In the genomic region with DNA sequence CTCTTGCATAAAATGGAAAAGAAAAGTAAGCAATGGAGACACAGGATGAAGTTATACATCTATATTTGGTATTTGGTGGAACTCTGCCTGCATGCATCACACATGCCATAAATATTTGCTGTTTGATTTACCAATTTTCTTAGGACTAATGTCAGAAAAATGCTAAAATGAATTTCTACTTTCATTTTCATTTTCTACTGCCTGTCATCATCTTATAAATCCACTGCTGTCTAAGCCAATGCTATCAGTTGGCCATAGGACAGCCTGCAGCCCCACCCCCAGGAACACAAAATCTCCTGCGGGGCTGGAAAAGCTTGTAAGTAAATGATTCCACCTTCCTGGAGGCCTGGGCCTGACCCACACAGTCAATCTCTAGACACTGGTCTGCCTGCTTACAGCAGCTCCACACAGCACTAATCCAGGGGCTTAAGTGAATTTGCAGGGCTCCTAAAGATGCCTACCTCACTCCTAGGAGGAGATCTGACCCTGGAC, we compare ENCODE assay signal across 9 cellular contexts.
A peak's percentile ranks its signal among the peaks of the same experiment; 100 is the strongest.
DNase-seq lines count a peak whose midpoint lies in the region; ATAC-seq lines count a peak whose summit lies in the region.
"Had no signal": no experiment of that assay in that cellular context is flagged by ENCODE, and none has a peak within 500 bp of the region (broad histone marks: within the 10 kb centered on the region; RNA-seq: fewer than 3 reads in every experiment).

No MANE protein-coding gene starts in this region.

- H3K9me3 Mint-ChIP-seq in activated CD8-positive, alpha-beta T cell treated with anti-CD3 and anti-CD28 coated beads, Interleukin-2, amount 10 ng/mL, durations not matched to agents 7 days and 5 days (ENCODE audit: insufficient read depth): no peaks in the 10 kb centered on the region

- POLR2A ChIA-PET in activated CD8-positive, alpha-beta T cell treated with anti-CD3 and anti-CD28 coated beads, Interleukin-2, amount 10 ng/mL, durations not matched to agents 7 days and 5 days (lab: Charles Lee): no interaction called here

- CTCF ChIA-PET in activated CD8-positive, alpha-beta T cell treated with anti-CD3 and anti-CD28 coated beads, Interleukin-2, amount 10 ng/mL, durations not matched to agents 7 days and 5 days (lab: Charles Lee): no interaction called here

- peaks cover 8% of the 10 kb centered on the region for H3K4me1 Mint-ChIP-seq in activated CD8-positive, alpha-beta T cell treated with anti-CD3 and anti-CD28 coated beads, Interleukin-2, amount 10 ng/mL, durations not matched to agents 7 days and 5 days (ENCODE audit: low read depth)

- DNase-seq in stimulated activated CD4-positive, alpha-beta T cell treated with anti-CD3 and anti-CD28 coated beads, Interleukin-15, amount 100 ng/mL, for 24 hours: peak; percentile 5
- DNase-seq in stimulated activated CD4-positive, alpha-beta T cell treated with anti-CD3 and anti-CD28 coated beads, Interleukin-1b, Interleukin-23, amount 100 ng/mL, for 48 hours: no peak
- peak; percentile 24 for DNase-seq in activated CD8-positive, alpha-beta T cell treated with anti-CD3 and anti-CD28 coated beads, Interleukin-2, amount 10 ng/mL, durations not matched to agents 7 days and 5 days
- DNase-seq in islet precursor cell (peak; percentile 66), NCI-H1417 (lab: John Stamatoyannopoulos, UW) (no peak), NCI-H2081 treated with DMSO at 0.1 percent for 48 hours (lab: John Stamatoyannopoulos, UW) (no peak)

- no peaks in the 10 kb centered on the region for H3K36me3 Mint-ChIP-seq in activated CD8-positive, alpha-beta T cell treated with anti-CD3 and anti-CD28 coated beads, Interleukin-2, amount 10 ng/mL, durations not matched to agents 7 days and 5 days (ENCODE audit: low read depth)

- ATAC-seq in activated CD8-positive, alpha-beta T cell treated with anti-CD3 and anti-CD28 coated beads, Interleukin-2, amount 10 ng/mL, durations not matched to agents 7 days and 5 days: peak; percentile 63
- ATAC-seq in HG03097 (IDR thresholded peaks at IDR 0.05; ENCODE audit: low FRiP score, unreplicated experiment): no peak
- no peak for ATAC-seq in GM18907 (IDR thresholded peaks at IDR 0.05; ENCODE audit: unreplicated experiment)
- ATAC-seq: K562 had no signal

- H3K4me3 Mint-ChIP-seq in activated CD8-positive, alpha-beta T cell treated with anti-CD3 and anti-CD28 coated beads, Interleukin-2, amount 10 ng/mL, durations not matched to agents 7 days and 5 days: peak overlapping the region; percentile 39

- H3K27me3 Mint-ChIP-seq in activated CD8-positive, alpha-beta T cell treated with anti-CD3 and anti-CD28 coated beads, Interleukin-2, amount 10 ng/mL, durations not matched to agents 7 days and 5 days (ENCODE audit: low read depth): peaks cover 2% of the 10 kb centered on the region

- H3K27ac Mint-ChIP-seq in activated CD8-positive, alpha-beta T cell treated with anti-CD3 and anti-CD28 coated beads, Interleukin-2, amount 10 ng/mL, durations not matched to agents 7 days and 5 days: peak overlapping the region; percentile 53

Comparison
In these comparisons a context has a peak if more than half of its experiments do, and no peak if none do; other contexts are left out.
1. DNase-seq: peak in stimulated activated CD4-positive, alpha-beta T cell treated with anti-CD3 and anti-CD28 coated beads, Interleukin-15, amount 100 ng/mL, for 24 hours (single experiment), activated CD8-positive, alpha-beta T cell treated with anti-CD3 and anti-CD28 coated beads, Interleukin-2, amount 10 ng/mL, durations not matched to agents 7 days and 5 days (single experiment) and islet precursor cell (single experiment); none in stimulated activated CD4-positive, alpha-beta T cell treated with anti-CD3 and anti-CD28 coated beads, Interleukin-1b, Interleukin-23, amount 100 ng/mL, for 48 hours (single experiment), NCI-H1417 (0 of 3) and NCI-H2081 treated with DMSO at 0.1 percent for 48 hours (single experiment).